32 cellular contexts compared by ENCODE assay signal in the genomic region with DNA sequence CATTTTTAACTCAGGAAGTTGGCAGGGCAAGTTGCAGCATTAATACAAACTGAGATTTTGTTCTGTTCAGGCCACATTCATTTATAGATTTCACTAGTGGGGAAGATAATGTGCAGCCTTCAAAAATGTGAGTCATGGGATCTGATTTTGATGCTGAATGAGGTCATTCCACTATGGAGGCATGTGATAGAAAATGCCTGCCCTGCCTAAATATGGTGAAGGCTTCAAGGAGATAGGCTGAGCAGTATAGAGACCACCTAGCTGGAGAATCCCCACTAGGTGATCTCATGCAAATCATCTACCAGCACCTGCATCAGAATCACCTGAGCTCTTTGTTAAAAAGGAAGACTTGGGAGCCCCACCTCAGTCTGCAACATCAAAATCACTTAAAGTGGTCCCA. TPM values are rescaled to one million over a fixed set of nuclear protein-coding genes. Genes with fewer than 3 reads are reported as not detected.
"Had no signal": no experiment of that assay in that cellular context is flagged by ENCODE, and none has a peak within 500 bp of the region (broad histone marks: within the 10 kb centered on the region; RNA-seq: fewer than 3 reads in every experiment).

No MANE protein-coding gene starts in this region.

- H3K4me3 Mint-ChIP-seq: naive thymus-derived CD4-positive, alpha-beta T cell; nephron; neural progenitor cell; stimulated activated naive B cell treated with anti-CD40 and anti-IgM and Interleukin-4, amounts not matched to agents 10 μg/mL and 1 μg/mL and 100 μg/mL, for 72 hours; stimulated activated naive CD8-positive, alpha-beta T cell treated with anti-CD3 and anti-CD28 coated beads, Interleukin-15, Interleukin-2, amounts not matched to agents 100 ng/mL and 50 ng/mL, for 24 hours had no signal

- DNase-seq: dorsolateral prefrontal cortex; effector CD4-positive, alpha-beta T cell; gastrocnemius medialis; head of caudate nucleus; left cardiac atrium; left lung; mammary epithelial cell; mesendoderm; midbrain; naive thymus-derived CD4-positive, alpha-beta T cell; nucleus accumbens; sigmoid colon; spleen; stimulated activated CD4-positive, alpha-beta T cell treated with anti-CD3 and anti-CD28 coated beads, Interleukin-2, amount 100 ng/mL, for 48 hours; stimulated activated naive B cell treated with anti-CD40 and anti-IgM and Interleukin-4, amounts not matched to agents 10 μg/mL and 1 μg/mL and 100 μg/mL, for 72 hours; upper lobe of left lung had no signal

- H3K9me3 ChIP-seq: gastrocnemius medialis, left lung, prostate gland, right atrium auricular region, sigmoid colon, spleen, thoracic aorta, tibial nerve, upper lobe of left lung, vagina had no signal

- H3K36me3 ChIP-seq: gastrocnemius medialis, left lung, neural progenitor cell, prostate gland, right atrium auricular region, sigmoid colon, spleen, thoracic aorta, tibial nerve, upper lobe of left lung, vagina had no signal

- FAIRE-seq: colon, islet of Langerhans had no signal

- H3K9ac ChIP-seq: neural progenitor cell had no signal

- H3K4me3 ChIP-seq: dorsolateral prefrontal cortex, gastrocnemius medialis, left lung, neural progenitor cell, prostate gland, right atrium auricular region, sigmoid colon, skin epidermis, spleen, thoracic aorta, tibial nerve, upper lobe of left lung, vagina had no signal

- H3K4me1 Mint-ChIP-seq: naive thymus-derived CD4-positive, alpha-beta T cell; nephron; stimulated activated naive B cell treated with anti-CD40 and anti-IgM and Interleukin-4, amounts not matched to agents 10 μg/mL and 1 μg/mL and 100 μg/mL, for 72 hours had no signal

- H3K9me3 Mint-ChIP-seq: stimulated activated naive CD8-positive, alpha-beta T cell treated with anti-CD3 and anti-CD28 coated beads, Interleukin-15, Interleukin-2, amounts not matched to agents 100 ng/mL and 50 ng/mL, for 24 hours had no signal

- H3K27ac ChIP-seq: dorsolateral prefrontal cortex, gastrocnemius medialis, left lung, neural progenitor cell, prostate gland, right atrium auricular region, sigmoid colon, skin epidermis, spleen, thoracic aorta, tibial nerve, upper lobe of left lung, vagina had no signal

- H3K27ac Mint-ChIP-seq: naive thymus-derived CD4-positive, alpha-beta T cell; nephron; neural progenitor cell; stimulated activated naive B cell treated with anti-CD40 and anti-IgM and Interleukin-4, amounts not matched to agents 10 μg/mL and 1 μg/mL and 100 μg/mL, for 72 hours; stimulated activated naive CD8-positive, alpha-beta T cell treated with anti-CD3 and anti-CD28 coated beads, Interleukin-15, Interleukin-2, amounts not matched to agents 100 ng/mL and 50 ng/mL, for 24 hours had no signal

- H3K36me3 Mint-ChIP-seq: stimulated activated naive B cell treated with anti-CD40 and anti-IgM and Interleukin-4, amounts not matched to agents 10 μg/mL and 1 μg/mL and 100 μg/mL, for 72 hours had no signal

- H3K4me1 ChIP-seq: gastrocnemius medialis, left lung, prostate gland, right atrium auricular region, sigmoid colon, spleen, tibial nerve, upper lobe of left lung, vagina had no signal

- ATAC-seq: gastrocnemius medialis; left cardiac atrium; left lung; naive thymus-derived CD4-positive, alpha-beta T cell; stimulated activated naive B cell treated with anti-CD40 and anti-IgM and Interleukin-4, amounts not matched to agents 10 μg/mL and 1 μg/mL and 100 μg/mL, for 72 hours had no signal

- H2AFZ ChIP-seq: neural progenitor cell had no signal

- H3K27me3 ChIP-seq: gastrocnemius medialis, right atrium auricular region, upper lobe of left lung, vagina had no signal

RNA-seq across cellular contexts. Expression of a gene that starts 43.7 kb away (rescaled TPM):
- total RNA-seq: fibroblast of villous mesenchyme; glomerular endothelial cell; kidney epithelial cell; left lung; mammary epithelial cell; mucosa of gallbladder; naive thymus-derived CD4-positive, alpha-beta T cell; prostate gland; sigmoid colon; thoracic aorta; tibial nerve; vagina had no signal
- polyA plus RNA-seq: esophagus; mammary epithelial cell; naive thymus-derived CD4-positive, alpha-beta T cell; sigmoid colon; spleen had no signal
